Comparison of ENCODE assay signal across 17 cellular contexts in the genomic region with DNA sequence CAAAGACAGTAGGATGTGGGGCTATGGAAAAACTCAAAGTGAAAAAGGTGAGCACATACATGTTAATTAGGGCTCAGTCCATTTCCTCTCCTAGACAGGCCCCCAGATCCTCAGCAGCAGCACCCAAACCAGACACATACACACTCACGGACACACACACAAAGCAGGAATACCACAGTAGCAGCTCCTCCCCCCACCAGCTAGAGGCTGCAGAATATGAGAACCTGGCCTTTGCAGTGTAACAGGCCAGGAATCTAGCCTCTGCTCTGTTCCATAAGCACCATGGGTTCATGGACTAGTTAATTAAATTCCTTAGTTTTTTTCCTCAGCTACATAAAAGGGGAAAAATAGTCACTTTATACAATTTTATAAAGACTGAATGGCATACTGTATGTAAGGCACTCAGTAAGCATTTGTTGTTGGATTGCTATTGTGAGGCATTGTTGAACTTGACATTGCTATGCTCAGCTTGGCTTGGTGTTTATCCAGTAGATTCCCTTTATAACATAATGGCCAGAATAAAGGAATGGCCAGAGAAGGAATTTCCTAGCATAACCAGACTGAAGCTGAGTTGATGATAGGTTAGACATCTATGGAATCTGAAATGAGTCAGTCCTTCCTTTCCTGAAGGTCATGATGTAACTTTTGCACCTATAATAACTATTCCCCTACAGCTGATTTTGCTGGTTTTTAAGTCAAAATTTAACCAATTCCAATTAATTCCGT.
DNase-seq lines count a peak whose midpoint lies in the region; ATAC-seq, FAIRE-seq and TF ChIP-seq lines count a peak whose summit lies in the region.
"Had no signal": no experiment of that assay in that cellular context is flagged by ENCODE, and none has a peak within 500 bp of the region (broad histone marks: within the 10 kb centered on the region; RNA-seq: fewer than 3 reads in every experiment).

No MANE protein-coding gene starts in this region.

- no peak for ATAC-seq in GM18861 (IDR thresholded peaks at IDR 0.05; ENCODE audit: unreplicated experiment)
- ATAC-seq: left ventricle myocardium superior; natural killer cell treated with Interleukin-12 subunit alpha and Interleukin-12 subunit beta and Interleukin-15 and Interleukin-18, amount 100 ng/mL, for 72 hours; upper lobe of right lung had no signal

- no peak for TF ChIP-seq POLR2A in GM12892 (IDR thresholded peaks at IDR 0.05; ENCODE audit: low read depth, low read length)

- FAIRE-seq in GM12892 (lab: Jason Lieb, UNC) = peak; percentile 61

- CTCF ChIA-PET in GM10248 (lab: Yijun Ruan, JAX) = interaction anchor here (0.8 to 1.7 kb wide), 4 partner anchors 8 to 185 kb away, joined by 3 to 6 read pairs (median 5); no protein-coding TSS in a partner anchor

- no peak overlapping the region for H3K4me3 ChIP-seq in fibroblast of mammary gland (ENCODE audit: control insufficient read depth, low read depth, low read length)
- H3K4me3 ChIP-seq: right atrium auricular region, SK-N-MC, upper lobe of right lung had no signal

- POLR2A ChIA-PET in GM10248 (lab: Yijun Ruan, JAX) = no interaction called here

- TF ChIP-seq CTCF in fibroblast of mammary gland (conservative IDR thresholded peaks at IDR 0.05; ENCODE audit: control insufficient read depth, insufficient read depth, low read depth, low read length) (no peak), GM10248 (IDR thresholded peaks at IDR 0.05; ENCODE audit: control extremely low read depth, extremely low read depth, low read depth, missing control alignments) (no peak)

- DNase-seq in GM12892 (ENCODE audit: insufficient read length) = no peak
- peak; percentile 20 for DNase-seq in SW480 (ENCODE audit: low spot score)
- DNase-seq in fibroblast of mammary gland (ENCODE audit: low read depth) = peak; percentile 43
- DNase-seq in pulmonary artery endothelial cell (ENCODE audit: low read depth, low spot score) = peak; percentile 35
- DNase-seq in NCI-H187 (lab: John Stamatoyannopoulos, UW) = no peak
- no peak for DNase-seq in GM10248 (ENCODE audit: extremely low spot score)
- DNase-seq in NCI-H1436 (lab: John Stamatoyannopoulos, UW) = no peak
- DNase-seq: activated CD4-positive, alpha-beta memory T cell treated with anti-CD3 and anti-CD28 coated beads, Interleukin-2, amount 10 ng/mL, durations not matched to agents 7 days and 5 days; hippocampal formation; left ventricle myocardium superior; NK-92 treated with Interleukin-12 subunit alpha and Interleukin-12 subunit beta, amount 100 ng/mL, for 24 hours; stimulated activated CD4-positive, alpha-beta T cell treated with anti-CD3 and anti-CD28 coated beads, Interleukin-2, amount 100 ng/mL, for 48 hours; upper lobe of right lung had no signal

Comparison
In these comparisons a context has a peak if more than half of its experiments do, and no peak if none do; other contexts are left out.
1. DNase-seq: peak in SW480 (single experiment), fibroblast of mammary gland (single experiment) and pulmonary artery endothelial cell (single experiment); none in GM12892 (single experiment), NCI-H187 (0 of 2), GM10248 (single experiment) and NCI-H1436 (single experiment).